In the genomic region with DNA sequence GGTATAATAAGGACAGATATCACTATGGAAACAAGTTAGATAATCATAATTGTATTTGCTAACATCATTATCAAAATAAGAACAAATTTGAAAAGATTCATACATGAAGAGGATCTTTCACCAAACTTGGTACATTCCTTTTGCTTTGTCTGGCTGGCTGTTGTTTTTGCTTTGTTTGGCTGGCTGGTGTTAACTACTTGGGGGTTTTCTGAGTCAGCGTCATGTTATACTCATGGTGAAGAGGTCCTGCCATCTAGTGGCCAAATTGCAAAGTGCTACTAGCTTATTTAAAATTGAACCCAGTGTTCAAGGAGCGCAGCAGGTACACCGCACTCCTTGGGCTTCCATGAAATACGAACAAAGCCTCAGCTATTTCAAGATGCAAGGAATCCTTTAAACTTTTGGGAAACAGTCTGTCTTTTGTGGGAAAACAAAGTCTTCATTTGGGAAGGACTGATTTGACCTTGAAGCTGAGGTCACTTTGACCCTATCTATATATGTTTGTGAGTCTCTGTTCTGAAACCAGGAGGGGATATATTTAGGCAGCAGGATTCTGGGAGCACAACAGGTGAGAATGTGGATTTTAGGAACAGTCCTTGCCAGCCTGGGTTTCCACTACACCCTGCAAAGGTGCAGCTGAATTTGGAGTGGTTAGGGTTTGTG, we compare ENCODE assay signal across 9 cellular contexts.
DNase-seq lines count a peak whose midpoint lies in the region; FAIRE-seq and TF ChIP-seq lines count a peak whose summit lies in the region.
"Had no signal": no experiment of that assay in that cellular context is flagged by ENCODE, and none has a peak within 500 bp of the region (broad histone marks: within the 10 kb centered on the region; RNA-seq: fewer than 3 reads in every experiment).

No MANE protein-coding gene starts in this region.

- H3K36me3 ChIP-seq in H7 (replicated peaks; ENCODE audit: control insufficient read depth, insufficient read depth, low read length) (no peaks in the 10 kb centered on the region), KMS-11 (ENCODE audit: insufficient read depth) (no peaks in the 10 kb centered on the region)
- H3K36me3 ChIP-seq: BLaER1 had no signal

- FAIRE-seq in RCC 7860 (lab: Jason Lieb, UNC): no peak

- H3K27me3 ChIP-seq in H7 (ENCODE audit: control insufficient read depth, insufficient read depth, low read length) (no peaks in the 10 kb centered on the region), KMS-11 (ENCODE audit: insufficient read depth, low read depth) (no peaks in the 10 kb centered on the region)

- no peaks in the 10 kb centered on the region for H3K36me3 Mint-ChIP-seq in brain

- H3K4me3 ChIP-seq in H7 (ENCODE audit: insufficient read depth, low read depth, low read length) (no peak overlapping the region), KMS-11 (IDR thresholded peaks at IDR 0.05; ENCODE audit: insufficient read depth, low read depth, low read length) (no peak overlapping the region)
- H3K4me3 ChIP-seq: BLaER1 had no signal

- peak overlapping the region; percentile 10; the same call in 1 of the 2 replicates for H2AFZ ChIP-seq in KMS-11 (ENCODE audit: low read depth)

- H3K4me3 Mint-ChIP-seq in brain: peak overlapping the region in 3 of 5 experiments; percentile 3 to 42 (median 22)

- peak; percentile 83 for TF ChIP-seq CTCF in KMS-11 (conservative IDR thresholded peaks at IDR 0.05; ENCODE audit: low read depth, low read length)
- peak; percentile 83 to 89 for TF ChIP-seq CTCF in brain (conservative IDR thresholded peaks at IDR 0.05)

- no peak overlapping the region for H3K4me2 ChIP-seq in KMS-11
- H3K4me2 ChIP-seq: BLaER1 had no signal

- H3K9ac ChIP-seq in KMS-11: no peak overlapping the region
- H3K9ac ChIP-seq: BLaER1 had no signal

- H3K27ac Mint-ChIP-seq in brain: peak overlapping the region; percentile 9 to 87 (median 66)

- peaks cover 2% of the 10 kb centered on the region for H3K27me3 Mint-ChIP-seq in brain

- no peaks in the 10 kb centered on the region for H3K79me2 ChIP-seq in KMS-11 (ENCODE audit: insufficient read depth, low read depth)

- H3K27ac ChIP-seq in KMS-11: no peak overlapping the region
- H3K27ac ChIP-seq: BLaER1 had no signal

- no peaks in the 10 kb centered on the region for H4K20me1 ChIP-seq in KMS-11 (ENCODE audit: insufficient read depth)
- H4K20me1 ChIP-seq: BLaER1 had no signal

- H3K4me1 Mint-ChIP-seq in brain: peaks cover 20% of the 10 kb centered on the region

- H3K4me1 ChIP-seq in KMS-11 (ENCODE audit: low read depth, poor library complexity, severe bottlenecking): peaks cover 7% of the 10 kb centered on the region
- H3K4me1 ChIP-seq: BLaER1 had no signal

- peak; percentile 9 to 38 for DNase-seq in NCI-H187 (lab: John Stamatoyannopoulos, UW)
- no peak for DNase-seq in NCI-H187 treated with DMSO at 0.1 percent for 48 hours (lab: John Stamatoyannopoulos, UW)
- DNase-seq in H7: peak; percentile 28
- DNase-seq in RCC 7860 (ENCODE audit: low spot score): peak; percentile 7
- DNase-seq in iPS-NIHi7 (ENCODE audit: extremely low spot score): peak; percentile 68
- peak; percentile 0 to 6 for DNase-seq in stimulated activated CD4-positive, alpha-beta T cell treated with anti-CD3 and anti-CD28 coated beads, Interleukin-12 subunit alpha, Interleukin-12 subunit beta, amount 100 ng/mL, for 24 hours (ENCODE audit: low read depth in 2 of 2)

- H3K9me3 Mint-ChIP-seq in brain: peaks cover 0 to 2% (median 0%) of the 10 kb centered on the region in 5 experiments
